In genomic region chr16:84860383-84860782, GRCh38 we compare ENCODE assay signal across 9 cellular contexts. TPM values are rescaled to one million over a fixed set of nuclear protein-coding genes. Genes with fewer than 3 reads are reported as not detected.
"Had no signal": no experiment of that assay in that cellular context is flagged by ENCODE, and none has a peak within 500 bp of the region (broad histone marks: within the 10 kb centered on the region; RNA-seq: fewer than 3 reads in every experiment).

No MANE protein-coding gene starts in this region.

- DNase-seq: IMR-90, KBM-7, KG1 had no signal

- H3K27ac ChIP-seq: HL-60, KMS-11 had no signal

- H3K4me3 Mint-ChIP-seq: IgD-negative memory B cell had no signal

- H3K27ac Mint-ChIP-seq: IgD-negative memory B cell had no signal

- H3K4me2 ChIP-seq: KMS-11 had no signal

- FAIRE-seq: HepG2, HTR-8/SVneo had no signal

- H3K4me1 Mint-ChIP-seq: IgD-negative memory B cell had no signal

- ATAC-seq: HepG2 had no signal

- H3K9ac ChIP-seq: KMS-11 had no signal

RNA-seq across cellular contexts. Expression of gene CRISPLD2, which starts 40.6 kb away (rescaled TPM):
- total RNA-seq: HT1080 had no signal
- polyA plus RNA-seq: IgD-negative memory B cell had no signal
